ENCODE assay signal across 3 cellular contexts in the genomic region with DNA sequence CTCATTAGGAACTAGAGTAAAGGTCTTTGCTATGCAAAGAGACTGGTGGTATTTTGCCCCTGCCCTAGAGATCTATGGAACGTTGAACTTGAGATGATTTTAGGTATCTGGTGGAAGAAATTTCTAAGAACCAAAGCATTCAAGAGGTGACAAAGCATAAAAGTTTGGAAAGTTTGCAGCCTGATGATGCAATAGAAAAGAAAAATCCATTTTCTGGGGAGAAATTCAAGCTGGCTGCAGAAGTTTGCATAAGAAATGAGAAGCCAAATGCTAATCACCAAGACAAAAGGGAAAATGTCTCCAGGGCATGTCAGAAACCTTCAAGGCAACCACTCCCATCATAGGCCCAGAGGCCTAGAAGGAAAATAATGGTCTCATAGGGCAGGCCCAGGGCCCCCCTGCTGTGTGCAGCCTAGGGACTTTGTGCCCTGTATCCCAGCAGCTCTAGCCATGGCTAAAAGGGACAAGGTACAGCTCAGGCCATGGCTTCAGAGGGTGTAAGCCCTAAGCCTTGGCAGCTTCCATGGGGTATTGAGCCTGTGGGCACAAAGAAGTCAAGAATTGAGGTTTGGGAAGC.
TF ChIP-seq lines count a peak whose summit lies in the region.

No MANE protein-coding gene starts in this region.

TF ChIP-seq in GM23338, 12 proteins besides CTCF, POLR2A, EP300 and RAD21 (continues in another document):
- no peak for TF ChIP-seq ZNF114 (CRISPR knock-in tag; IDR thresholded peaks at IDR 0.05)
- no peak for TF ChIP-seq JUNB (IDR thresholded peaks at IDR 0.05; ENCODE audit: unreplicated experiment)
- TF ChIP-seq ETS1 (IDR thresholded peaks at IDR 0.05): no peak
- TF ChIP-seq ZNF331 (CRISPR knock-in tag; IDR thresholded peaks at IDR 0.05; ENCODE audit: low read depth): no peak

TF ChIP-seq in IMR-90, 13 proteins besides CTCF, POLR2A, EP300 and RAD21:
- 0 out of 2 replicates have a peak, but pooled peaks have one; percentile 7 for TF ChIP-seq CEBPB (IDR thresholded peaks at IDR 0.05; ENCODE audit: low read depth, low read length)
- no peak for TF ChIP-seq NFE2L2 (IDR thresholded peaks at IDR 0.05; ENCODE audit: low read depth, low read length)

TF ChIP-seq in K562, 482 proteins besides CTCF, POLR2A, EP300 and RAD21:
- TF ChIP-seq, protein P1, sequence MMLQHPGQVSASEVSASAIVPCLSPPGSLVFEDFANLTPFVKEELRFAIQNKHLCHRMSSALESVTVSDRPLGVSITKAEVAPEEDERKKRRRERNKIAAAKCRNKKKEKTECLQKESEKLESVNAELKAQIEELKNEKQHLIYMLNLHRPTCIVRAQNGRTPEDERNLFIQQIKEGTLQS (IDR thresholded peaks at IDR 0.05): peak; percentile 44; the same call in 1 of the 2 replicates
- TF ChIP-seq, protein P1 (CRISPR knock-in tag; conservative IDR thresholded peaks at IDR 0.05): no peak
- TF ChIP-seq, protein P2, sequence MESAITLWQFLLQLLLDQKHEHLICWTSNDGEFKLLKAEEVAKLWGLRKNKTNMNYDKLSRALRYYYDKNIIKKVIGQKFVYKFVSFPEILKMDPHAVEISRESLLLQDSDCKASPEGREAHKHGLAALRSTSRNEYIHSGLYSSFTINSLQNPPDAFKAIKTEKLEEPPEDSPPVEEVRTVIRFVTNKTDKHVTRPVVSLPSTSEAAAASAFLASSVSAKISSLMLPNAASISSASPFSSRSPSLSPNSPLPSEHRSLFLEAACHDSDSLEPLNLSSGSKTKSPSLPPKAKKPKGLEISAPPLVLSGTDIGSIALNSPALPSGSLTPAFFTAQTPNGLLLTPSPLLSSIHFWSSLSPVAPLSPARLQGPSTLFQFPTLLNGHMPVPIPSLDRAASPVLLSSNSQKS (CRISPR knock-in tag; IDR thresholded peaks at IDR 0.05): no peak
- no peak for TF ChIP-seq CEBPG (CRISPR knock-in tag; IDR thresholded peaks at IDR 0.05)
- peak in 1 of 2 experiments; percentile 45; a peak in 1 of 4 replicates for TF ChIP-seq CEBPG (tag; conservative IDR thresholded peaks at IDR 0.05 in 1 of 2, IDR thresholded peaks at IDR 0.05 in 1 of 2)
TF ChIP-seq in K562: peak in this region for 2.
